Comparison of ENCODE assay signal across 8 cellular contexts in the genomic region with DNA sequence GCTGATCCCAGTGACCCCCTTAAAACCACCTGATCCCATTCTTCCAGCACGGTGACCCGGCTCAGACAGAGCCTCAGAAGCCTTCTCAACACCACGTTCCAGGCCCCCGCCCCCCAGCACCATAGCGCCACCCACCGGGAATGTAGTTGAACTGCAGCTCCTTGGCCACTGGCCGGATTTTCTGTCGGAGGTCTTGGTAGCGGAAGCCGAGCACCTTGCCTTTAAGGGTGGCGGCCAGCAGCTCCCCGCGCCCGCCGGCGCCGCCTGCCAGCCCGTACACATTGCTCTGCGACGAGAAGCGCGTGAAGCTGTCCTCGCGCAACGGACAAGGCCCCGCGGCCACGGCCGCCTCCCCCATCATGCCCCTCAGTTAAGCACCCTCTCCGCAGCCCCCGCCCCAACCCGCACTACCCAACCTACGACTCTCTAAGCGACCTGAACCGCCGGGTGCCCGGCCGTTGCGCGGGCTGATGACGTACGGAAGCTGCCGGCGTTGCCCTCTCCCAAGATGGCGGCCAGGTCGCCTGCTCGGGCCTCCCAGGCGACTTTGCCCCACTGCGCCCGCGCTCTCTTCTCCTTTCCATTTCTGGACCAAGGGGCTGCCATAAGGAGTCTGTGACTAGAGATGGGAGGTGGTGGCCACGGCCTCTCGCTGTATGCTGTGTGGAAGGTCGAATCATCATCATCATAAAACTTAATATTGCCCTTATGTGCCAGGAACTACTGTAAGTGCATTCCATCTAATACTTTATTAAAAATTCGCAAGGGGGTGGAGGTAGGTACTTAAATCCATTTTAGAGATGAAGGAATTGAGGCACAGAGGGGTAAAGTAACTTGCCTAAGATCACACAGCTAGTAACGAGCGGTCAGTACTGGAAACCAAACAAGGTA. TPM values are rescaled to one million over a fixed set of nuclear protein-coding genes. Genes with fewer than 3 reads are reported as not detected.
DNase-seq lines count a peak whose midpoint lies in the region; ATAC-seq and TF ChIP-seq lines count a peak whose summit lies in the region.

A gene (minus strand): TSS at position 420 of the 891 bp plus-strand sequence. CDS start 59 bp downstream, at position 361.

- no peaks in the 10 kb centered on the region for H3K9me3 Mint-ChIP-seq in GM23338
- no peaks in the 10 kb centered on the region for H3K9me3 Mint-ChIP-seq in activated T-helper 2 cell treated with anti-CD3 and anti-CD28 coated beads, Interferon-gamma antibody, Interleukin-2, Interleukin-4, amounts not matched to agents 10 μg/mL and 5 μg/mL and 100 μg/mL, durations not matched to agents 14 hours and 24 hours and 36 hours
- H3K9me3 Mint-ChIP-seq in natural killer cell treated with Interleukin-12 subunit alpha and Interleukin-12 subunit beta and Interleukin-15 and Interleukin-18, amount 100 ng/mL, for 72 hours: no peaks in the 10 kb centered on the region

- H3K4me3 Mint-ChIP-seq in GM23338: peak within 1 kb of the TSS; percentile 92
- peak within 1 kb of the TSS; percentile 99 for H3K4me3 Mint-ChIP-seq in activated T-helper 2 cell treated with anti-CD3 and anti-CD28 coated beads, Interferon-gamma antibody, Interleukin-2, Interleukin-4, amounts not matched to agents 10 μg/mL and 5 μg/mL and 100 μg/mL, durations not matched to agents 14 hours and 24 hours and 36 hours (ENCODE audit: low read depth)
- H3K4me3 Mint-ChIP-seq in natural killer cell treated with Interleukin-12 subunit alpha and Interleukin-12 subunit beta and Interleukin-15 and Interleukin-18, amount 100 ng/mL, for 72 hours: peak within 1 kb of the TSS; percentile 89

- peak within 1 kb of the TSS; percentile 99 for H3K27ac Mint-ChIP-seq in GM23338
- H3K27ac Mint-ChIP-seq in activated T-helper 2 cell treated with anti-CD3 and anti-CD28 coated beads, Interferon-gamma antibody, Interleukin-2, Interleukin-4, amounts not matched to agents 10 μg/mL and 5 μg/mL and 100 μg/mL, durations not matched to agents 14 hours and 24 hours and 36 hours: peak within 1 kb of the TSS; percentile 96
- H3K27ac Mint-ChIP-seq in natural killer cell treated with Interleukin-12 subunit alpha and Interleukin-12 subunit beta and Interleukin-15 and Interleukin-18, amount 100 ng/mL, for 72 hours: peak within 1 kb of the TSS; percentile 92 to 96

- H3K36me3 Mint-ChIP-seq in GM23338 (ENCODE audit: low read depth): no peaks in the 10 kb centered on the region
- H3K36me3 Mint-ChIP-seq in activated T-helper 2 cell treated with anti-CD3 and anti-CD28 coated beads, Interferon-gamma antibody, Interleukin-2, Interleukin-4, amounts not matched to agents 10 μg/mL and 5 μg/mL and 100 μg/mL, durations not matched to agents 14 hours and 24 hours and 36 hours (ENCODE audit: low read depth): peaks cover 9% of the 10 kb centered on the region
- H3K36me3 Mint-ChIP-seq in natural killer cell treated with Interleukin-12 subunit alpha and Interleukin-12 subunit beta and Interleukin-15 and Interleukin-18, amount 100 ng/mL, for 72 hours: no peaks in the 10 kb centered on the region

- peaks cover 15% of the 10 kb centered on the region; the same call in 1 of the 2 replicates for H3F3A ChIP-seq in GM23338 (replicated peaks; ENCODE audit: low read depth)

- H3K27me3 Mint-ChIP-seq in GM23338 (ENCODE audit: insufficient read depth, low read depth, poor library complexity): peaks cover 22% of the 10 kb centered on the region
- no peaks in the 10 kb centered on the region for H3K27me3 Mint-ChIP-seq in activated T-helper 2 cell treated with anti-CD3 and anti-CD28 coated beads, Interferon-gamma antibody, Interleukin-2, Interleukin-4, amounts not matched to agents 10 μg/mL and 5 μg/mL and 100 μg/mL, durations not matched to agents 14 hours and 24 hours and 36 hours (ENCODE audit: low read depth)
- no peaks in the 10 kb centered on the region for H3K27me3 Mint-ChIP-seq in natural killer cell treated with Interleukin-12 subunit alpha and Interleukin-12 subunit beta and Interleukin-15 and Interleukin-18, amount 100 ng/mL, for 72 hours

- DNase-seq in DND-41 (peak; percentile 90), GM23338 (ENCODE audit: low spot score) (peak; percentile 96), LoVo (ENCODE audit: low spot score) (peak; percentile 91), RPMI8226 (peak; percentile 82), fibroblast of pulmonary artery (ENCODE audit: low read depth) (peak; percentile 93)
- peak; percentile 87 for DNase-seq in activated T-helper 2 cell treated with anti-CD3 and anti-CD28 coated beads, Interferon-gamma antibody, Interleukin-2, Interleukin-4, amounts not matched to agents 10 μg/mL and 5 μg/mL and 100 μg/mL, durations not matched to agents 14 hours and 24 hours and 36 hours (ENCODE audit: low spot score)
- DNase-seq in natural killer cell treated with Interleukin-12 subunit alpha and Interleukin-12 subunit beta and Interleukin-15 and Interleukin-18, amount 100 ng/mL, for 72 hours (ENCODE audit: low spot score): peak; percentile 92
- peak; percentile 81 to 95 (median 90) for DNase-seq in stimulated activated naive CD4-positive, alpha-beta T cell (lab: John Stamatoyannopoulos, UW)

- H3K27me3 ChIP-seq in DND-41 (ENCODE audit: insufficient read depth, low read length, poor library complexity) (no peaks in the 10 kb centered on the region), GM23338 (ENCODE audit: insufficient read depth) (peaks cover 8% of the 10 kb centered on the region)

- peaks cover 4% of the 10 kb centered on the region; the same call in 1 of the 2 replicates for H3K9me2 ChIP-seq in GM23338 (ENCODE audit: insufficient read depth)

- peak; percentile 79 for ATAC-seq in DND-41 (ENCODE audit: insufficient read depth, low read depth)
- ATAC-seq in GM23338: peak; percentile 72
- peak; percentile 91 to 95 for ATAC-seq in natural killer cell treated with Interleukin-12 subunit alpha and Interleukin-12 subunit beta and Interleukin-15 and Interleukin-18, amount 100 ng/mL, for 72 hours

- H3K9ac ChIP-seq in DND-41 (ENCODE audit: low read depth, low read length): peak within 1 kb of the TSS; percentile 69

- peak within 1 kb of the TSS; percentile 88 for H3K27ac ChIP-seq in DND-41 (ENCODE audit: low read length)
- H3K27ac ChIP-seq in GM23338 (ENCODE audit: low read depth): peak within 1 kb of the TSS; percentile 74

- intact Hi-C loops in activated T-helper 2 cell treated with anti-CD3 and anti-CD28 coated beads, Interferon-gamma antibody, Interleukin-2, Interleukin-4, amounts not matched to agents 10 μg/mL and 5 μg/mL and 100 μg/mL, durations not matched to agents 14 hours and 24 hours and 36 hours (cut with micrococcal nuclease): loop anchor here (1.0 to 5.0 kb wide), 2 partner anchors 31 to 47 kb away; a partner anchor contains a TSS

- H3K4me1 Mint-ChIP-seq in GM23338: peaks cover 14% of the 10 kb centered on the region
- peaks cover 22% of the 10 kb centered on the region for H3K4me1 Mint-ChIP-seq in activated T-helper 2 cell treated with anti-CD3 and anti-CD28 coated beads, Interferon-gamma antibody, Interleukin-2, Interleukin-4, amounts not matched to agents 10 μg/mL and 5 μg/mL and 100 μg/mL, durations not matched to agents 14 hours and 24 hours and 36 hours (ENCODE audit: low read depth)
- peaks cover 15 to 24% of the 10 kb centered on the region in 2 donors for H3K4me1 Mint-ChIP-seq in natural killer cell treated with Interleukin-12 subunit alpha and Interleukin-12 subunit beta and Interleukin-15 and Interleukin-18, amount 100 ng/mL, for 72 hours (ENCODE audit: low read depth in 2 of 2)

- H3K4me2 ChIP-seq in DND-41 (ENCODE audit: insufficient read depth, low read length) (peak within 1 kb of the TSS; percentile 65), GM23338 (peak within 1 kb of the TSS; percentile 78)

- no peaks in the 10 kb centered on the region for H3K9me3 ChIP-seq in DND-41 (ENCODE audit: insufficient read depth, low read length, severe bottlenecking)

- TF ChIP-seq CTCF in DND-41 (IDR thresholded peaks at IDR 0.05; ENCODE audit: borderline replicate concordance, extremely low read depth, low read length, poor library complexity, severe bottlenecking): peak; percentile 100
- TF ChIP-seq CTCF in GM23338 (conservative IDR thresholded peaks at IDR 0.05; ENCODE audit: low read depth in 2 of 2): peak; percentile 96 to 98
- TF ChIP-seq CTCF in fibroblast of pulmonary artery (IDR thresholded peaks at IDR 0.05; ENCODE audit: low read length, missing control alignments): peak; percentile 87

- H3K4me1 ChIP-seq in DND-41 (ENCODE audit: insufficient read depth, low read length) (peaks cover 32% of the 10 kb centered on the region), GM23338 (ENCODE audit: insufficient read depth) (peaks cover 4% of the 10 kb centered on the region; the same call in 1 of the 2 replicates)

- peaks cover 19% of the 10 kb centered on the region for H3K36me3 ChIP-seq in DND-41 (ENCODE audit: insufficient read depth, low read length)
- no peaks in the 10 kb centered on the region for H3K36me3 ChIP-seq in GM23338 (ENCODE audit: insufficient read depth)

- peak within 1 kb of the TSS; percentile 47 to 67 for H3K4me3 ChIP-seq in DND-41 (ENCODE audit: low read depth in 1 of 2, low read length in 2 of 2)
- peak within 1 kb of the TSS; percentile 67 for H3K4me3 ChIP-seq in GM23338
- H3K4me3 ChIP-seq in fibroblast of pulmonary artery (replicated peaks; ENCODE audit: low read depth, low read length): peak within 1 kb of the TSS; percentile 70

- H2AFZ ChIP-seq in DND-41 (ENCODE audit: low read depth, low read length) (peak within 1 kb of the TSS; percentile 89), GM23338 (peak within 1 kb of the TSS; percentile 70; the same call in 1 of the 2 replicates)

- H3K79me2 ChIP-seq in DND-41 (ENCODE audit: insufficient read depth, low read length) (peaks cover 7% of the 10 kb centered on the region; the same call in 1 of the 2 replicates), GM23338 (replicated peaks; ENCODE audit: insufficient read depth) (no peaks in the 10 kb centered on the region)

- no peaks in the 10 kb centered on the region for H4K20me1 ChIP-seq in DND-41 (ENCODE audit: insufficient read depth, low read length)
- no peaks in the 10 kb centered on the region for H4K20me1 ChIP-seq in GM23338 (replicated peaks; ENCODE audit: insufficient read depth)

TF ChIP-seq in GM23338, 12 proteins besides CTCF, POLR2A, EP300 and RAD21 (continues in another document):
- TF ChIP-seq ZNF114 (CRISPR knock-in tag; IDR thresholded peaks at IDR 0.05) (no peak), STAT1 (IDR thresholded peaks at IDR 0.05; ENCODE audit: unreplicated experiment) (no peak)

RNA-seq across cellular contexts. Expression of the gene that starts here (rescaled TPM):
- 19.8 and 28.0 TPM in 2 replicates for total RNA-seq in GM23338 (2014; rRNA removed; shearing (Covaris generic))
- polyA plus RNA-seq in GM23338 (2016; fragmentation: Nextera tagmentation; extraction: Ambion mirVana): 26.2 and 31.1 TPM in 2 replicates
- 9.6 and 11.3 TPM in 2 replicates for total RNA-seq in activated T-helper 2 cell treated with anti-CD3 and anti-CD28 coated beads, Interferon-gamma antibody, Interleukin-2, Interleukin-4, amounts not matched to agents 10 μg/mL and 5 μg/mL and 100 μg/mL, durations not matched to agents 14 hours and 24 hours and 36 hours
- total RNA-seq in natural killer cell treated with Interleukin-12 subunit alpha and Interleukin-12 subunit beta and Interleukin-15 and Interleukin-18, amount 100 ng/mL, for 72 hours: 10 to 100 TPM in 1 of 2 donors, 1 to 10 TPM in 1; 4.9 to 11.4 TPM

Comparison
In these comparisons a context has a peak if more than half of its experiments do, and no peak if none do; other contexts are left out.
1. Peak in every context shown above with its lines: DNase-seq, ATAC-seq, H3K4me3 ChIP-seq and H3K27ac ChIP-seq.